ENCODE assay signal across 2 cellular contexts in genomic region chr2:101253713-101254085, GRCh38.
TF ChIP-seq lines count a peak whose summit lies in the region.

No MANE protein-coding gene starts in this region.

TF ChIP-seq in SK-N-SH, 30 proteins besides CTCF, POLR2A, EP300 and RAD21 (continued from another document):
- no peak for TF ChIP-seq REST (IDR thresholded peaks at IDR 0.05; ENCODE audit: low read depth, low read length)
- no peak for TF ChIP-seq RFX5 (IDR thresholded peaks at IDR 0.05; ENCODE audit: low read length)

TF ChIP-seq in SK-N-SH treated with all-trans-retinoic acid at 6 μM for 48 hours, 23 proteins besides CTCF, POLR2A, EP300 and RAD21 (continued from another document):
- TF ChIP-seq POU6F1 (CRISPR knock-in tag; IDR thresholded peaks at IDR 0.05; ENCODE audit: borderline replicate concordance, low read depth), result no peak
- no peak for TF ChIP-seq ZC3H10 (CRISPR knock-in tag; IDR thresholded peaks at IDR 0.05)
- no peak for TF ChIP-seq CREB5 (CRISPR knock-in tag; IDR thresholded peaks at IDR 0.05; ENCODE audit: low read depth)
- TF ChIP-seq GLIS3 (CRISPR knock-in tag; IDR thresholded peaks at IDR 0.05), result no peak
- TF ChIP-seq ESRRG (CRISPR knock-in tag; IDR thresholded peaks at IDR 0.05), result no peak
